ENCODE assay signal across 25 cellular contexts in the genomic region with DNA sequence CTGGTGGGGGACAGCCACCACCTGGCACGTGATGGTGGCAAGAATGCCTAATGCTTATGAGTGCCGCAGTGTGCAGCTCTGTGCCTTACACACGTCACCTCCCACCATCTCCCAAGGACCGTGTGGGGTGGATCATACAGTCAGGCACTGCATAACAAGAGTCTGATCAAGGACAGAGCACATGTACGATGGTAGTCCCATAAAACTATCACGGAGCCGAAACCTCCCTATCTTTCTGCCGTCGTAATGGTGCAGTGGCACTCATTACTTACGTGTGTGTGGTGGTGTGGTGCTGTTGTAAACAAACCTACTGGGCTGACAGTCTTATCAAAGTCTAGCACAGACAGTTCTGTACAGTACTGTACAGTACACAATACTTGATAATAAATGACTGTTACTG.
DNase-seq lines count a peak whose midpoint lies in the region; ATAC-seq, FAIRE-seq and TF ChIP-seq lines count a peak whose summit lies in the region.
"Had no signal": no experiment of that assay in that cellular context is flagged by ENCODE, and none has a peak within 500 bp of the region (broad histone marks: within the 10 kb centered on the region; RNA-seq: fewer than 3 reads in every experiment).

No MANE protein-coding gene starts in this region.

- no peak overlapping the region for H3K23ac ChIP-seq in H1 (ENCODE audit: insufficient read length)

- H3K27ac ChIP-seq in HEK293 (ENCODE audit: extremely low read depth, low read depth, low read length), result no peak overlapping the region
- no peak overlapping the region for H3K27ac ChIP-seq in H1 (ENCODE audit: low read depth, low read length)
- H3K27ac ChIP-seq in right atrium auricular region, result peak overlapping the region; percentile 33 to 56
- peak overlapping the region in 3 of 4 donors; percentile 61 to 80 (median 74) for H3K27ac ChIP-seq in sigmoid colon
- peak overlapping the region in 1 of 2 donors; percentile 24 for H3K27ac ChIP-seq in testis
- H3K27ac ChIP-seq: GM23248, SJSA1 had no signal

- H3K27me3 ChIP-seq in H1 (replicated peaks in 1 of 4; ENCODE audit: control insufficient read depth in 3 of 4, extremely low read depth in 1 of 4, insufficient read depth in 3 of 4, low read length in 3 of 4), result no peaks in the 10 kb centered on the region
- H3K27me3 ChIP-seq in right atrium auricular region, result no peaks in the 10 kb centered on the region
- no peaks in the 10 kb centered on the region for H3K27me3 ChIP-seq in sigmoid colon
- no peaks in the 10 kb centered on the region for H3K27me3 ChIP-seq in testis
- H3K27me3 ChIP-seq: SJSA1 had no signal

- intact Hi-C loops in sigmoid colon (cut with DNase I), result no loop called here
- intact Hi-C loops in testis (cut with DNase I; ENCODE audit: low total_unique reads), result no loop called here

- TF ChIP-seq CTCF in HEK293 (tag by site-specific recombination; IDR thresholded peaks at IDR 0.05) (no peak), H1 (IDR thresholded peaks at IDR 0.05; ENCODE audit: control extremely low read depth in 1 of 3, insufficient read depth in 1 of 3, low read depth in 1 of 3, low read length in 3 of 3) (no peak), right atrium auricular region (IDR thresholded peaks at IDR 0.05) (no peak), sigmoid colon (IDR thresholded peaks at IDR 0.05) (no peak), GM10248 (IDR thresholded peaks at IDR 0.05; ENCODE audit: control extremely low read depth, extremely low read depth, low read depth, missing control alignments) (no peak), testis (IDR thresholded peaks at IDR 0.05) (no peak)

- H3K4me3 ChIP-seq in HEK293 (ENCODE audit: low read depth, low read length), result no peak overlapping the region
- H3K4me3 ChIP-seq in H1 (ENCODE audit: extremely low read depth in 1 of 4, insufficient read depth in 2 of 4, low read depth in 3 of 4, low read length in 4 of 4), result no peak overlapping the region
- no peak overlapping the region for H3K4me3 ChIP-seq in right atrium auricular region
- no peak overlapping the region for H3K4me3 ChIP-seq in sigmoid colon
- H3K4me3 ChIP-seq in testis, result no peak overlapping the region
- H3K4me3 ChIP-seq: GM23248, SJSA1 had no signal

- no peak overlapping the region for H2BK5ac ChIP-seq in H1 (ENCODE audit: low read depth, low read length)

- H3K9me3 ChIP-seq in HEK293 (ENCODE audit: control insufficient read depth, insufficient read depth, low read depth, low read length) (no peaks in the 10 kb centered on the region), H1 (ENCODE audit: insufficient read depth in 2 of 2, low read depth in 1 of 2, low read length in 1 of 2) (no peaks in the 10 kb centered on the region), right atrium auricular region (no peaks in the 10 kb centered on the region), sigmoid colon (no peaks in the 10 kb centered on the region), testis (no peaks in the 10 kb centered on the region)
- H3K9me3 ChIP-seq: SJSA1 had no signal

- no peak for TF ChIP-seq RAD21 in H1 (IDR thresholded peaks at IDR 0.05 in 1 of 2, conservative IDR thresholded peaks at IDR 0.05 in 1 of 2; ENCODE audit: low read depth in 2 of 2, low read length in 2 of 2)

- no peaks in the 10 kb centered on the region for H3K79me1 ChIP-seq in H1 (ENCODE audit: low read depth, low read length)

- no peak overlapping the region for H2BK120ac ChIP-seq in H1 (replicated peaks; ENCODE audit: low read depth, low read length)

- no peak overlapping the region for H4K8ac ChIP-seq in H1 (ENCODE audit: extremely low read depth, insufficient read depth, low read length)

- no peak overlapping the region for H4K5ac ChIP-seq in H1 (ENCODE audit: insufficient read length, low read depth, low read length)

- H3K4me1 ChIP-seq in HEK293 (ENCODE audit: control insufficient read depth, insufficient read depth, low read length) (peaks cover 9% of the 10 kb centered on the region; the same call in 1 of the 2 replicates), H1 (replicated peaks in 1 of 4; ENCODE audit: control insufficient read depth in 3 of 4, insufficient read depth in 4 of 4, low read length in 3 of 4) (peaks cover 0 to 4% (median 0%) of the 10 kb centered on the region in 4 experiments; a peak in 1 of 7 replicates), right atrium auricular region (peaks cover 0 to 67% of the 10 kb centered on the region in 2 donors), sigmoid colon (peaks cover 0 to 96% (median 83%) of the 10 kb centered on the region in 4 donors), testis (peaks cover 4% of the 10 kb centered on the region)

- no peak overlapping the region for H3K9ac ChIP-seq in H1 (replicated peaks in 1 of 4; ENCODE audit: extremely low read depth in 1 of 4, low read depth in 3 of 4, low read length in 3 of 4)
- H3K9ac ChIP-seq: GM23248 had no signal

- TF ChIP-seq POLR2A in H1 (IDR thresholded peaks at IDR 0.05; ENCODE audit: control extremely low read depth in 1 of 2, low read depth in 2 of 2, low read length in 2 of 2) (no peak), sigmoid colon (IDR thresholded peaks at IDR 0.05) (no peak), testis (IDR thresholded peaks at IDR 0.05) (no peak)

- H2AK5ac ChIP-seq in H1 (ENCODE audit: low read depth, low read length), result no peak overlapping the region

- no peak overlapping the region for H2BK15ac ChIP-seq in H1 (ENCODE audit: low read length)

- 90% methylated on average over 10 of the region's 10 CpGs; no CpG with 5 or more reads in 1 of the 2 experiments for WGBS in H1 (ENCODE audit: extremely low coverage in 1 of 2, insufficient coverage in 1 of 2, insufficient read length in 1 of 2, insufficient replicate concordance in 2 of 2, low coverage in 1 of 2, low lambda C conversion rate in 2 of 2, missing lambda C conversion rate in 1 of 2), 2 experiments
- 76 to 85% methylated on average over 10 of the region's 10 CpGs for WGBS in sigmoid colon, 2 donors
- 73 to 83% methylated on average over 9 to 10 of the region's 10 CpGs for WGBS in testis, 2 donors

- H3K23me2 ChIP-seq in H1 (ENCODE audit: low read depth, low read length), result no peaks in the 10 kb centered on the region

- H4K20me1 ChIP-seq in H1 (replicated peaks in 1 of 2; ENCODE audit: control insufficient read depth in 1 of 2, insufficient read depth in 2 of 2, low read length in 2 of 2), result no peaks in the 10 kb centered on the region

- CTCF ChIA-PET in HEK293 (lab: Yijun Ruan, JAX), result interaction anchor here (0.6 kb wide), 1 partner anchor 91 kb away, joined by 3 read pairs; no protein-coding TSS in a partner anchor
- CTCF ChIA-PET in H1 (lab: Charles Lee; ENCODE audit: partially characterized antibody), result interaction anchor here (0.7 to 3.2 kb wide), 2 partner anchors 140 to 141 kb away, joined by 3 to 7 read pairs; no protein-coding TSS in a partner anchor
- CTCF ChIA-PET in GM10248 (lab: Yijun Ruan, JAX), result no interaction called here

- POLR2A ChIA-PET in HEK293 (lab: Yijun Ruan, JAX), result no interaction called here
- POLR2A ChIA-PET in H1 (lab: Charles Lee; ENCODE audit: partially characterized antibody), result interaction anchor here (0.7 to 1.1 kb wide), 2 partner anchors 14 to 524 kb away, joined by 3 read pairs; no protein-coding TSS in a partner anchor
- POLR2A ChIA-PET in GM10248 (lab: Yijun Ruan, JAX), result no interaction called here

- H3K18ac ChIP-seq in H1 (ENCODE audit: extremely low read depth, low read length), result no peak overlapping the region

- H4K91ac ChIP-seq in H1 (replicated peaks; ENCODE audit: insufficient read length, low read length), result no peak overlapping the region

- no peaks in the 10 kb centered on the region for H3K79me2 ChIP-seq in H1 (ENCODE audit: control insufficient read depth in 1 of 2, insufficient read depth in 2 of 2, low read length in 2 of 2)

- no peak overlapping the region for H3K14ac ChIP-seq in H1 (ENCODE audit: insufficient read length)

- H2BK12ac ChIP-seq in H1 (ENCODE audit: low read depth, low read length), result peak overlapping the region; percentile 32; the same call in 1 of the 2 replicates

- no peak overlapping the region for H3K4me2 ChIP-seq in H1 (ENCODE audit: insufficient read depth in 1 of 2, low read depth in 2 of 2, low read length in 2 of 2)

- H2AFZ ChIP-seq in H1 (ENCODE audit: low read length), result no peak overlapping the region
- H2AFZ ChIP-seq: GM23248 had no signal

- no peak overlapping the region for H2BK20ac ChIP-seq in H1 (ENCODE audit: low read length)

- no peak for DNase-seq in H1 (ENCODE audit: low read depth in 1 of 2, low spot score in 2 of 2)
- DNase-seq in right atrium auricular region (ENCODE audit: low spot score), result no peak
- peak; percentile 83 for DNase-seq in sigmoid colon
- DNase-seq in GM10248 (ENCODE audit: extremely low spot score), result no peak
- no peak for DNase-seq in T-helper 9 cell
- no peak for DNase-seq in testis
- DNase-seq: 8988T, Calu3, DMS79 treated with DMSO at 0.1 percent for 48 hours, GF-D8, GM23248, H9, HFFc6, Karpas-422, NCI-H1092, NCI-H1417 treated with DMSO at 0.1 percent for 48 hours, NCI-H187 treated with DMSO at 0.1 percent for 48 hours, NCI-H2171 treated with DMSO at 0.1 percent for 48 hours, NCI-H345, NCI-H524, NCI-H748 treated with DMSO at 0.1 percent for 48 hours had no signal

- no peak overlapping the region for H3K4ac ChIP-seq in H1 (replicated peaks; ENCODE audit: insufficient read length, low read depth, low read length)

- ATAC-seq in GM19351 (IDR thresholded peaks at IDR 0.05; ENCODE audit: unreplicated experiment), result no peak

- FAIRE-seq in H1 (lab: Jason Lieb, UNC), result no peak
- FAIRE-seq: GM12892 had no signal

- H3K36me3 ChIP-seq in HEK293 (ENCODE audit: control insufficient read depth in 2 of 2, insufficient read depth in 1 of 2, low read length in 2 of 2) (no peaks in the 10 kb centered on the region), H1 (ENCODE audit: control insufficient read depth in 2 of 4, insufficient read depth in 4 of 4, low read length in 3 of 4) (no peaks in the 10 kb centered on the region), right atrium auricular region (peaks cover 9% of the 10 kb centered on the region), sigmoid colon (no peaks in the 10 kb centered on the region), testis (ENCODE audit: low read depth, missing control alignments) (no peaks in the 10 kb centered on the region)
- H3K36me3 ChIP-seq: SJSA1 had no signal

- H3K56ac ChIP-seq in H1 (replicated peaks; ENCODE audit: insufficient read length, low read depth, low read length), result no peak overlapping the region

- TF ChIP-seq EP300 in H1 (IDR thresholded peaks at IDR 0.05; ENCODE audit: borderline replicate concordance in 1 of 2, low read depth in 2 of 2, low read length in 2 of 2) (no peak), sigmoid colon (IDR thresholded peaks at IDR 0.05) (peak in 3 of 4 donors; percentile 17 to 81 (median 29))

TF ChIP-seq in HEK293, 187 proteins besides CTCF, POLR2A, EP300 and RAD21:
- TF ChIP-seq ZNF354C (tag by site-specific recombination; IDR thresholded peaks at IDR 0.05; ENCODE audit: borderline replicate concordance, low read depth) (no peak), ZNF600 (tag by site-specific recombination; IDR thresholded peaks at IDR 0.05) (peak; percentile 75)

TF ChIP-seq in H1, 55 proteins besides CTCF, POLR2A, EP300 and RAD21 (continues in another document):
- TF ChIP-seq RFX5 (IDR thresholded peaks at IDR 0.05; ENCODE audit: borderline replicate concordance, low read depth, low read length) (no peak), CREB1 (IDR thresholded peaks at IDR 0.05) (no peak)

Comparison
In these comparisons a context has a peak if more than half of its experiments do, and no peak if none do; other contexts are left out.
1. H3K27ac ChIP-seq: peak in right atrium auricular region (2 of 2) and sigmoid colon (3 of 4); none in HEK293 (single experiment) and H1 (single experiment).